1 cellular context compared by ENCODE assay signal in the genomic region with DNA sequence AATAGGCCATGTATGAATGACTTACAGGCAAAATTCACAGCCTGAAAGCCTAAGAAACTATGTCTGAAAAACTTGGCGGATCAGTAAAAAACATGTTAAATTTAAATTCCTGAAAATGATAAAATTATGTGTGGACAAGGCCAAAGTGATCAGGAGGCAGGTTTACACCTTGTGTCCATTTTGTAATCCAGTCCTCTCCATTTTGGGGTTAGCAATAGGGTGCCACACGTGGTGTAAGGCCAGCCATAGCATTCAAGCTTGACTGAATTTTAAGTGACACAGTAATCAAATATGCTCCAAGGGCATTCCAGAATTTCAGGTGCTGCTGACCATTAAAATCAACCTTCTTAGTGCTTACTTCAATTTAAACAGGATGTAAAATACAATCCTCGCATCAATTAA.
A peak's percentile ranks its signal among the peaks of the same experiment; 100 is the strongest.
TF ChIP-seq lines count a peak whose summit lies in the region.

No MANE protein-coding gene starts in this region.

TF ChIP-seq in HepG2, 621 proteins besides CTCF, POLR2A, EP300 and RAD21 (continued from another document and continues in another):
- TF ChIP-seq, protein P1, sequence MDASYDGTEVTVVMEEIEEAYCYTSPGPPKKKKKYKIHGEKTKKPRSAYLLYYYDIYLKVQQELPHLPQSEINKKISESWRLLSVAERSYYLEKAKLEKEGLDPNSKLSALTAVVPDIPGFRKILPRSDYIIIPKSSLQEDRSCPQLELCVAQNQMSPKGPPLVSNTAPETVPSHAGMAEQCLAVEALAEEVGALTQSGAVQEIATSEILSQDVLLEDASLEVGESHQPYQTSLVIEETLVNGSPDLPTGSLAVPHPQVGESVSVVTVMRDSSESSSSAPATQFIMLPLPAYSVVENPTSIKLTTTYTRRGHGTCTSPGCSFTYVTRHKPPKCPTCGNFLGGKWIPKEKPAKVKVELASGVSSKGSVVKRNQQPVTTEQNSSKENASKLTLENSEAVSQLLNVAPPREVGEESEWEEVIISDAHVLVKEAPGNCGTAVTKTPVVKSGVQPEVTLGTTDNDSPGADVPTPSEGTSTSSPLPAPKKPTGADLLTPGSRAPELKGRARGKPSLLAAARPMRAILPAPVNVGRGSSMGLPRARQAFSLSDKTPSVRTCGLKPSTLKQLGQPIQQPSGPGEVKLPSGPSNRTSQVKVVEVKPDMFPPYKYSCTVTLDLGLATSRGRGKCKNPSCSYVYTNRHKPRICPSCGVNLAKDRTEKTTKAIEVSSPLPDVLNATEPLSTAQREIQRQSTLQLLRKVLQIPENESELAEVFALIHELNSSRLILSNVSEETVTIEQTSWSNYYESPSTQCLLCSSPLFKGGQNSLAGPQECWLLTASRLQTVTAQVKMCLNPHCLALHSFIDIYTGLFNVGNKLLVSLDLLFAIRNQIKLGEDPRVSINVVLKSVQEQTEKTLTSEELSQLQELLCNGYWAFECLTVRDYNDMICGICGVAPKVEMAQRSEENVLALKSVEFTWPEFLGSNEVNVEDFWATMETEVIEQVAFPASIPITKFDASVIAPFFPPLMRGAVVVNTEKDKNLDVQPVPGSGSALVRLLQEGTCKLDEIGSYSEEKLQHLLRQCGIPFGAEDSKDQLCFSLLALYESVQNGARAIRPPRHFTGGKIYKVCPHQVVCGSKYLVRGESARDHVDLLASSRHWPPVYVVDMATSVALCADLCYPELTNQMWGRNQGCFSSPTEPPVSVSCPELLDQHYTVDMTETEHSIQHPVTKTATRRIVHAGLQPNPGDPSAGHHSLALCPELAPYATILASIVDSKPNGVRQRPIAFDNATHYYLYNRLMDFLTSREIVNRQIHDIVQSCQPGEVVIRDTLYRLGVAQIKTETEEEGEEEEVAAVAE (CRISPR knock-in tag; IDR thresholded peaks at IDR 0.05; ENCODE audit: borderline replicate concordance): no peak
- TF ChIP-seq ZNF510 (CRISPR knock-in tag; IDR thresholded peaks at IDR 0.05; ENCODE audit: low read depth): no peak
- TF ChIP-seq ZNF382 (CRISPR knock-in tag; IDR thresholded peaks at IDR 0.05; ENCODE audit: borderline replicate concordance): no peak
- TF ChIP-seq GABPA (IDR thresholded peaks at IDR 0.05; ENCODE audit: low read depth, low read length): no peak
- no peak for TF ChIP-seq GABPA (CRISPR knock-in tag; IDR thresholded peaks at IDR 0.05; ENCODE audit: low read depth)
- no peak for TF ChIP-seq GATAD1 (CRISPR knock-in tag; IDR thresholded peaks at IDR 0.05)
- no peak for TF ChIP-seq PPARG (CRISPR knock-in tag; conservative IDR thresholded peaks at IDR 0.05)
- no peak for TF ChIP-seq SRSF9 (IDR thresholded peaks at IDR 0.05; ENCODE audit: borderline replicate concordance, insufficient read depth, low read depth, low read length, poor library complexity, severe bottlenecking)
- no peak for TF ChIP-seq JUNB (CRISPR knock-in tag; IDR thresholded peaks at IDR 0.05; ENCODE audit: borderline replicate concordance)
- TF ChIP-seq, protein P2, sequence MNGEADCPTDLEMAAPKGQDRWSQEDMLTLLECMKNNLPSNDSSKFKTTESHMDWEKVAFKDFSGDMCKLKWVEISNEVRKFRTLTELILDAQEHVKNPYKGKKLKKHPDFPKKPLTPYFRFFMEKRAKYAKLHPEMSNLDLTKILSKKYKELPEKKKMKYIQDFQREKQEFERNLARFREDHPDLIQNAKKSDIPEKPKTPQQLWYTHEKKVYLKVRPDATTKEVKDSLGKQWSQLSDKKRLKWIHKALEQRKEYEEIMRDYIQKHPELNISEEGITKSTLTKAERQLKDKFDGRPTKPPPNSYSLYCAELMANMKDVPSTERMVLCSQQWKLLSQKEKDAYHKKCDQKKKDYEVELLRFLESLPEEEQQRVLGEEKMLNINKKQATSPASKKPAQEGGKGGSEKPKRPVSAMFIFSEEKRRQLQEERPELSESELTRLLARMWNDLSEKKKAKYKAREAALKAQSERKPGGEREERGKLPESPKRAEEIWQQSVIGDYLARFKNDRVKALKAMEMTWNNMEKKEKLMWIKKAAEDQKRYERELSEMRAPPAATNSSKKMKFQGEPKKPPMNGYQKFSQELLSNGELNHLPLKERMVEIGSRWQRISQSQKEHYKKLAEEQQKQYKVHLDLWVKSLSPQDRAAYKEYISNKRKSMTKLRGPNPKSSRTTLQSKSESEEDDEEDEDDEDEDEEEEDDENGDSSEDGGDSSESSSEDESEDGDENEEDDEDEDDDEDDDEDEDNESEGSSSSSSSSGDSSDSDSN (CRISPR knock-in tag; IDR thresholded peaks at IDR 0.05): no peak
- no peak for TF ChIP-seq TBP (CRISPR knock-in tag; IDR thresholded peaks at IDR 0.05)
- TF ChIP-seq RBFOX2 (IDR thresholded peaks at IDR 0.05; ENCODE audit: low read depth, low read length): peak; percentile 86
- no peak for TF ChIP-seq ZNF367 (CRISPR knock-in tag; IDR thresholded peaks at IDR 0.05; ENCODE audit: borderline replicate concordance)
- TF ChIP-seq ZNF772 (CRISPR knock-in tag; IDR thresholded peaks at IDR 0.05): no peak
- TF ChIP-seq, protein P3, sequence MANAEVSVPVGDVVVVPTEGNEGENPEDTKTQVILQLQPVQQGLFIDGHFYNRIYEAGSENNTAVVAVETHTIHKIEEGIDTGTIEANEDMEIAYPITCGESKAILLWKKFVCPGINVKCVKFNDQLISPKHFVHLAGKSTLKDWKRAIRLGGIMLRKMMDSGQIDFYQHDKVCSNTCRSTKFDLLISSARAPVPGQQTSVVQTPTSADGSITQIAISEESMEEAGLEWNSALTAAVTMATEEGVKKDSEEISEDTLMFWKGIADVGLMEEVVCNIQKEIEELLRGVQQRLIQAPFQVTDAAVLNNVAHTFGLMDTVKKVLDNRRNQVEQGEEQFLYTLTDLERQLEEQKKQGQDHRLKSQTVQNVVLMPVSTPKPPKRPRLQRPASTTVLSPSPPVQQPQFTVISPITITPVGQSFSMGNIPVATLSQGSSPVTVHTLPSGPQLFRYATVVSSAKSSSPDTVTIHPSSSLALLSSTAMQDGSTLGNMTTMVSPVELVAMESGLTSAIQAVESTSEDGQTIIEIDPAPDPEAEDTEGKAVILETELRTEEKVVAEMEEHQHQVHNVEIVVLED (CRISPR knock-in tag; IDR thresholded peaks at IDR 0.05; ENCODE audit: borderline replicate concordance): no peak
- no peak for TF ChIP-seq FOXA1 (IDR thresholded peaks at IDR 0.05)
- TF ChIP-seq FOXA1 (CRISPR knock-in tag; IDR thresholded peaks at IDR 0.05): 0 out of 2 replicates have a peak, but pooled peaks have one; percentile 11
- no peak for TF ChIP-seq POLR2AphosphoS2 (IDR thresholded peaks at IDR 0.05; ENCODE audit: low read depth, low read length)
- no peak for TF ChIP-seq ZNF138 (CRISPR knock-in tag; IDR thresholded peaks at IDR 0.05; ENCODE audit: low read depth)
- TF ChIP-seq, protein P4, sequence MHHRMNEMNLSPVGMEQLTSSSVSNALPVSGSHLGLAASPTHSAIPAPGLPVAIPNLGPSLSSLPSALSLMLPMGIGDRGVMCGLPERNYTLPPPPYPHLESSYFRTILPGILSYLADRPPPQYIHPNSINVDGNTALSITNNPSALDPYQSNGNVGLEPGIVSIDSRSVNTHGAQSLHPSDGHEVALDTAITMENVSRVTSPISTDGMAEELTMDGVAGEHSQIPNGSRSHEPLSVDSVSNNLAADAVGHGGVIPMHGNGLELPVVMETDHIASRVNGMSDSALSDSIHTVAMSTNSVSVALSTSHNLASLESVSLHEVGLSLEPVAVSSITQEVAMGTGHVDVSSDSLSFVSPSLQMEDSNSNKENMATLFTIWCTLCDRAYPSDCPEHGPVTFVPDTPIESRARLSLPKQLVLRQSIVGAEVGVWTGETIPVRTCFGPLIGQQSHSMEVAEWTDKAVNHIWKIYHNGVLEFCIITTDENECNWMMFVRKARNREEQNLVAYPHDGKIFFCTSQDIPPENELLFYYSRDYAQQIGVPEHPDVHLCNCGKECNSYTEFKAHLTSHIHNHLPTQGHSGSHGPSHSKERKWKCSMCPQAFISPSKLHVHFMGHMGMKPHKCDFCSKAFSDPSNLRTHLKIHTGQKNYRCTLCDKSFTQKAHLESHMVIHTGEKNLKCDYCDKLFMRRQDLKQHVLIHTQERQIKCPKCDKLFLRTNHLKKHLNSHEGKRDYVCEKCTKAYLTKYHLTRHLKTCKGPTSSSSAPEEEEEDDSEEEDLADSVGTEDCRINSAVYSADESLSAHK (CRISPR knock-in tag; IDR thresholded peaks at IDR 0.05; ENCODE audit: borderline replicate concordance): no peak
- TF ChIP-seq ZNF331 (CRISPR knock-in tag; IDR thresholded peaks at IDR 0.05): 0 out of 2 replicates have a peak, but pooled peaks have one; percentile 54
- TF ChIP-seq, protein P5, sequence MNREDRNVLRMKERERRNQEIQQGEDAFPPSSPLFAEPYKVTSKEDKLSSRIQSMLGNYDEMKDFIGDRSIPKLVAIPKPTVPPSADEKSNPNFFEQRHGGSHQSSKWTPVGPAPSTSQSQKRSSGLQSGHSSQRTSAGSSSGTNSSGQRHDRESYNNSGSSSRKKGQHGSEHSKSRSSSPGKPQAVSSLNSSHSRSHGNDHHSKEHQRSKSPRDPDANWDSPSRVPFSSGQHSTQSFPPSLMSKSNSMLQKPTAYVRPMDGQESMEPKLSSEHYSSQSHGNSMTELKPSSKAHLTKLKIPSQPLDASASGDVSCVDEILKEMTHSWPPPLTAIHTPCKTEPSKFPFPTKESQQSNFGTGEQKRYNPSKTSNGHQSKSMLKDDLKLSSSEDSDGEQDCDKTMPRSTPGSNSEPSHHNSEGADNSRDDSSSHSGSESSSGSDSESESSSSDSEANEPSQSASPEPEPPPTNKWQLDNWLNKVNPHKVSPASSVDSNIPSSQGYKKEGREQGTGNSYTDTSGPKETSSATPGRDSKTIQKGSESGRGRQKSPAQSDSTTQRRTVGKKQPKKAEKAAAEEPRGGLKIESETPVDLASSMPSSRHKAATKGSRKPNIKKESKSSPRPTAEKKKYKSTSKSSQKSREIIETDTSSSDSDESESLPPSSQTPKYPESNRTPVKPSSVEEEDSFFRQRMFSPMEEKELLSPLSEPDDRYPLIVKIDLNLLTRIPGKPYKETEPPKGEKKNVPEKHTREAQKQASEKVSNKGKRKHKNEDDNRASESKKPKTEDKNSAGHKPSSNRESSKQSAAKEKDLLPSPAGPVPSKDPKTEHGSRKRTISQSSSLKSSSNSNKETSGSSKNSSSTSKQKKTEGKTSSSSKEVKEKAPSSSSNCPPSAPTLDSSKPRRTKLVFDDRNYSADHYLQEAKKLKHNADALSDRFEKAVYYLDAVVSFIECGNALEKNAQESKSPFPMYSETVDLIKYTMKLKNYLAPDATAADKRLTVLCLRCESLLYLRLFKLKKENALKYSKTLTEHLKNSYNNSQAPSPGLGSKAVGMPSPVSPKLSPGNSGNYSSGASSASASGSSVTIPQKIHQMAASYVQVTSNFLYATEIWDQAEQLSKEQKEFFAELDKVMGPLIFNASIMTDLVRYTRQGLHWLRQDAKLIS (CRISPR knock-in tag; IDR thresholded peaks at IDR 0.05): peak; percentile 96
- TF ChIP-seq, protein P6, sequence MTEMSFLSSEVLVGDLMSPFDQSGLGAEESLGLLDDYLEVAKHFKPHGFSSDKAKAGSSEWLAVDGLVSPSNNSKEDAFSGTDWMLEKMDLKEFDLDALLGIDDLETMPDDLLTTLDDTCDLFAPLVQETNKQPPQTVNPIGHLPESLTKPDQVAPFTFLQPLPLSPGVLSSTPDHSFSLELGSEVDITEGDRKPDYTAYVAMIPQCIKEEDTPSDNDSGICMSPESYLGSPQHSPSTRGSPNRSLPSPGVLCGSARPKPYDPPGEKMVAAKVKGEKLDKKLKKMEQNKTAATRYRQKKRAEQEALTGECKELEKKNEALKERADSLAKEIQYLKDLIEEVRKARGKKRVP (CRISPR knock-in tag; IDR thresholded peaks at IDR 0.05): no peak
- TF ChIP-seq, protein P7, sequence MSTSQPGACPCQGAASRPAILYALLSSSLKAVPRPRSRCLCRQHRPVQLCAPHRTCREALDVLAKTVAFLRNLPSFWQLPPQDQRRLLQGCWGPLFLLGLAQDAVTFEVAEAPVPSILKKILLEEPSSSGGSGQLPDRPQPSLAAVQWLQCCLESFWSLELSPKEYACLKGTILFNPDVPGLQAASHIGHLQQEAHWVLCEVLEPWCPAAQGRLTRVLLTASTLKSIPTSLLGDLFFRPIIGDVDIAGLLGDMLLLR (CRISPR knock-in tag; IDR thresholded peaks at IDR 0.05): no peak
- no peak for TF ChIP-seq ZNF207 (IDR thresholded peaks at IDR 0.05; ENCODE audit: borderline replicate concordance)
- TF ChIP-seq TGIF2 (CRISPR knock-in tag; IDR thresholded peaks at IDR 0.05): 0 out of 2 replicates have a peak, but pooled peaks have one; percentile 42
- TF ChIP-seq SALL1 (CRISPR knock-in tag; IDR thresholded peaks at IDR 0.05): no peak
- TF ChIP-seq, protein P8, sequence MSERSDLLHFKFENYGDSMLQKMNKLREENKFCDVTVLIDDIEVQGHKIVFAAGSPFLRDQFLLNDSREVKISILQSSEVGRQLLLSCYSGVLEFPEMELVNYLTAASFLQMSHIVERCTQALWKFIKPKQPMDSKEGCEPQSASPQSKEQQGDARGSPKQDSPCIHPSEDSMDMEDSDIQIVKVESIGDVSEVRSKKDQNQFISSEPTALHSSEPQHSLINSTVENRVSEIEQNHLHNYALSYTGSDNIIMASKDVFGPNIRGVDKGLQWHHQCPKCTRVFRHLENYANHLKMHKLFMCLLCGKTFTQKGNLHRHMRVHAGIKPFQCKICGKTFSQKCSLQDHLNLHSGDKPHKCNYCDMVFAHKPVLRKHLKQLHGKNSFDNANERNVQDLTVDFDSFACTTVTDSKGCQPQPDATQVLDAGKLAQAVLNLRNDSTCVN (CRISPR knock-in tag; IDR thresholded peaks at IDR 0.05; ENCODE audit: borderline replicate concordance): 0 out of 2 replicates have a peak, but pooled peaks have one; percentile 23
- peak; percentile 57 for TF ChIP-seq AGO2 (optimal IDR thresholded peaks at IDR 0.05; ENCODE audit: low read depth, low read length)
- no peak for TF ChIP-seq RARG (CRISPR knock-in tag; IDR thresholded peaks at IDR 0.05; ENCODE audit: low read depth)
- TF ChIP-seq, protein P9, sequence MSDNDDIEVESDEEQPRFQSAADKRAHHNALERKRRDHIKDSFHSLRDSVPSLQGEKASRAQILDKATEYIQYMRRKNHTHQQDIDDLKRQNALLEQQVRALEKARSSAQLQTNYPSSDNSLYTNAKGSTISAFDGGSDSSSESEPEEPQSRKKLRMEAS (IDR thresholded peaks at IDR 0.05): peak; percentile 93
